ENCODE assay signal across 18 cellular contexts in genomic region chr21:31545036-31545435, GRCh38.
A peak's percentile ranks its signal among the peaks of the same experiment; 100 is the strongest.
DNase-seq lines count a peak whose midpoint lies in the region; ATAC-seq and TF ChIP-seq lines count a peak whose summit lies in the region.
"Had no signal": no experiment of that assay in that cellular context is flagged by ENCODE, and none has a peak within 500 bp of the region (broad histone marks: within the 10 kb centered on the region; RNA-seq: fewer than 3 reads in every experiment).

No MANE protein-coding gene starts in this region.

- H2BK120ac ChIP-seq in trophoblast cell (ENCODE audit: insufficient read depth, low read length, poor library complexity) = no peak overlapping the region

- no peak for TF ChIP-seq RAD21 in SK-N-SH (IDR thresholded peaks at IDR 0.05; ENCODE audit: low read length)

- intact Hi-C loops in activated naive CD4-positive, alpha-beta T cell treated with anti-CD3 and anti-CD28 coated beads for 36 hours (cut with micrococcal nuclease) = no loop called here
- intact Hi-C loops in right cardiac atrium (cut with DNase I) = no loop called here

- no peaks in the 10 kb centered on the region for H3K9me3 Mint-ChIP-seq in activated naive CD4-positive, alpha-beta T cell treated with anti-CD3 and anti-CD28 coated beads for 36 hours
- H3K9me3 Mint-ChIP-seq: CD14-positive monocyte had no signal

- H3K27ac ChIP-seq in SK-N-SH (ENCODE audit: low read depth in 2 of 2, low read length in 1 of 2) (no peak overlapping the region), trophoblast cell (ENCODE audit: low read depth, low read length) (no peak overlapping the region), right cardiac atrium (ENCODE audit: low read length) (no peak overlapping the region)
- H3K27ac ChIP-seq: 22Rv1, A549, BLaER1 had no signal

- H2AK5ac ChIP-seq in trophoblast cell (ENCODE audit: low read length) = no peak overlapping the region

- H4K91ac ChIP-seq in trophoblast cell (ENCODE audit: low read depth, low read length) = no peak overlapping the region

- H4K20me1 ChIP-seq in SK-N-SH (ENCODE audit: insufficient read depth) = no peaks in the 10 kb centered on the region

- no peak overlapping the region for H3K4me2 ChIP-seq in SK-N-SH
- no peak overlapping the region for H3K4me2 ChIP-seq in trophoblast cell (ENCODE audit: low read length)
- H3K4me2 ChIP-seq: A549, BLaER1 had no signal

- H2BK12ac ChIP-seq in trophoblast cell (ENCODE audit: low read length) = no peak overlapping the region

- H2BK5ac ChIP-seq in trophoblast cell (ENCODE audit: low read depth, low read length, poor library complexity) = no peak overlapping the region

- H3K27me3 ChIP-seq in SK-N-SH (ENCODE audit: insufficient read depth) = no peaks in the 10 kb centered on the region
- no peaks in the 10 kb centered on the region for H3K27me3 ChIP-seq in trophoblast cell (ENCODE audit: insufficient read depth, low read length)
- H3K27me3 ChIP-seq in right cardiac atrium (ENCODE audit: control insufficient read depth, insufficient read depth) = no peaks in the 10 kb centered on the region
- H3K27me3 ChIP-seq: BLaER1 had no signal

- H3K4me3 Mint-ChIP-seq in activated naive CD4-positive, alpha-beta T cell treated with anti-CD3 and anti-CD28 coated beads for 36 hours = no peak overlapping the region
- H3K4me3 Mint-ChIP-seq: CD14-positive monocyte; CD4-positive, alpha-beta memory T cell had no signal

- H3K14ac ChIP-seq in trophoblast cell (ENCODE audit: low read length) = no peak overlapping the region

- no peaks in the 10 kb centered on the region for H3K9me2 ChIP-seq in SK-N-SH

- H3K9ac ChIP-seq in SK-N-SH (no peak overlapping the region), trophoblast cell (ENCODE audit: low read length) (no peak overlapping the region)
- H3K9ac ChIP-seq: BLaER1 had no signal

- H3K4me1 ChIP-seq in SK-N-SH (ENCODE audit: control insufficient read depth in 1 of 2, insufficient read depth in 2 of 2, low read depth in 1 of 2, low read length in 1 of 2) (peaks cover 0 to 2% of the 10 kb centered on the region in 2 experiments; a peak in 1 of 4 replicates), trophoblast cell (ENCODE audit: control insufficient read depth in 1 of 2, insufficient read depth in 2 of 2, low read length in 2 of 2) (peaks cover 0 to 3% of the 10 kb centered on the region in 2 experiments), right cardiac atrium (ENCODE audit: control insufficient read depth, insufficient read depth, low read length) (no peaks in the 10 kb centered on the region)
- H3K4me1 ChIP-seq: A549, BLaER1 had no signal

- H3K79me2 ChIP-seq in SK-N-SH (ENCODE audit: insufficient read depth) (no peaks in the 10 kb centered on the region), trophoblast cell (ENCODE audit: control insufficient read depth, insufficient read depth, low read length, poor library complexity) (no peaks in the 10 kb centered on the region)

- TF ChIP-seq CTCF in SK-N-SH (IDR thresholded peaks at IDR 0.05) = no peak

- H3K4me1 Mint-ChIP-seq in activated naive CD4-positive, alpha-beta T cell treated with anti-CD3 and anti-CD28 coated beads for 36 hours (ENCODE audit: low read depth) = peaks cover 5% of the 10 kb centered on the region
- H3K4me1 Mint-ChIP-seq: CD14-positive monocyte; CD4-positive, alpha-beta memory T cell had no signal

- no peak overlapping the region for H3K18ac ChIP-seq in trophoblast cell (ENCODE audit: low read length)

- CTCF ChIA-PET in SK-N-SH (lab: Yijun Ruan, JAX) = interaction anchor here (1.1 to 1.5 kb wide), 2 partner anchors 12 to 197 kb away, joined by 3 to 4 read pairs; no protein-coding TSS in a partner anchor
- CTCF ChIA-PET in activated naive CD4-positive, alpha-beta T cell treated with anti-CD3 and anti-CD28 coated beads for 36 hours (lab: Charles Lee) = interaction anchor here (0.6 to 1.1 kb wide), 5 partner anchors 37 to 65 kb away, joined by 3 to 8 read pairs (median 3); no protein-coding TSS in a partner anchor

- H3K23ac ChIP-seq in trophoblast cell (ENCODE audit: low read length) = no peak overlapping the region

- no peak overlapping the region for H3K4ac ChIP-seq in trophoblast cell (ENCODE audit: low read depth, low read length)

- H3K4me3 ChIP-seq in SK-N-SH (ENCODE audit: low read depth in 2 of 2, low read length in 1 of 2) = no peak overlapping the region
- no peak overlapping the region for H3K4me3 ChIP-seq in trophoblast cell (ENCODE audit: low read depth, low read length)
- H3K4me3 ChIP-seq in right cardiac atrium (ENCODE audit: low read length) = no peak overlapping the region
- H3K4me3 ChIP-seq: A549, BLaER1, HAP-1 had no signal

- H3F3A ChIP-seq in SK-N-SH (replicated peaks; ENCODE audit: insufficient read depth) = no peaks in the 10 kb centered on the region

- H3K9me3 ChIP-seq in SK-N-SH (no peaks in the 10 kb centered on the region), trophoblast cell (ENCODE audit: insufficient read depth, low read depth, low read length) (no peaks in the 10 kb centered on the region), right cardiac atrium (ENCODE audit: control insufficient read depth, low read length) (no peaks in the 10 kb centered on the region)
- H3K9me3 ChIP-seq: A549, HAP-1 had no signal

- peaks cover 2% of the 10 kb centered on the region for H3K79me1 ChIP-seq in trophoblast cell (ENCODE audit: low read length)

- no peaks in the 10 kb centered on the region for H3K27me3 Mint-ChIP-seq in activated naive CD4-positive, alpha-beta T cell treated with anti-CD3 and anti-CD28 coated beads for 36 hours (ENCODE audit: low read depth)
- H3K27me3 Mint-ChIP-seq: CD4-positive, alpha-beta memory T cell had no signal

- POLR2A ChIA-PET in SK-N-SH (lab: Yijun Ruan, JAX) = no interaction called here

- no peaks in the 10 kb centered on the region for H3K36me3 Mint-ChIP-seq in activated naive CD4-positive, alpha-beta T cell treated with anti-CD3 and anti-CD28 coated beads for 36 hours (ENCODE audit: low read depth)
- H3K36me3 Mint-ChIP-seq: CD14-positive monocyte; CD4-positive, alpha-beta memory T cell had no signal

- DNase-seq in SK-N-SH (no peak), SK-N-DZ (ENCODE audit: low spot score) (peak; percentile 58), islet precursor cell (peak; percentile 73), trophoblast cell (peak; percentile 92 to 97), AG08395 (ENCODE audit: low spot score) (no peak), right cardiac atrium (no peak)
- DNase-seq in activated naive CD4-positive, alpha-beta T cell treated with anti-CD3 and anti-CD28 coated beads for 36 hours = no peak
- DNase-seq: CD4-positive, alpha-beta memory T cell; DMS153; DMS79; GF-D8; IMR-90 had no signal

- H4K12ac ChIP-seq in trophoblast cell (ENCODE audit: low read depth, low read length) = no peak overlapping the region

- no peaks in the 10 kb centered on the region for H3K36me3 ChIP-seq in SK-N-SH (replicated peaks in 1 of 2; ENCODE audit: control insufficient read depth in 1 of 2, insufficient read depth in 2 of 2, low read length in 1 of 2)
- H3K36me3 ChIP-seq in trophoblast cell (ENCODE audit: control insufficient read depth in 1 of 2, insufficient read depth in 2 of 2, low read length in 2 of 2) = no peaks in the 10 kb centered on the region
- H3K36me3 ChIP-seq: HAP-1 had no signal

- no peak overlapping the region for H2AFZ ChIP-seq in SK-N-SH (ENCODE audit: low read depth)
- no peak overlapping the region for H2AFZ ChIP-seq in trophoblast cell (ENCODE audit: insufficient read depth, low read length, poor library complexity)

- peak in 1 of 2 experiments; percentile 17; a peak in 1 of 4 replicates for TF ChIP-seq EP300 in SK-N-SH (IDR thresholded peaks at IDR 0.05; ENCODE audit: borderline replicate concordance in 1 of 2, low read depth in 1 of 2, low read length in 1 of 2)

- no peak overlapping the region for H3K27ac Mint-ChIP-seq in activated naive CD4-positive, alpha-beta T cell treated with anti-CD3 and anti-CD28 coated beads for 36 hours
- H3K27ac Mint-ChIP-seq: CD14-positive monocyte had no signal

- whole genome bisulfite sequencing in SK-N-SH (ENCODE audit: low lambda C conversion rate) = 38% methylated on average over 1 of the region's 1 CpG
- WGBS in trophoblast cell (ENCODE audit: extremely low coverage, insufficient coverage, insufficient read length) = no CpG with 5 or more reads among the region's 1 CpG
- 84% methylated on average over 1 of the region's 1 CpG for WGBS in right cardiac atrium

- ATAC-seq in SK-N-SH treated with all-trans-retinoic acid at 6 μM for 48 hours (no peak), right cardiac atrium (no peak)
- ATAC-seq: A549 had no signal

- H4K8ac ChIP-seq in trophoblast cell (ENCODE audit: low read depth, low read length) = no peak overlapping the region

TF ChIP-seq in SK-N-SH, 30 proteins besides CTCF, POLR2A, EP300 and RAD21:
- TF ChIP-seq GATA2 (CRISPR knock-in tag; IDR thresholded peaks at IDR 0.05) (peak; percentile 58), YY1 (IDR thresholded peaks at IDR 0.05; ENCODE audit: low read depth) (no peak), MXI1 (IDR thresholded peaks at IDR 0.05; ENCODE audit: low read depth, low read length) (peak; percentile 32; the same call in 1 of the 2 replicates), CHD2 (IDR thresholded peaks at IDR 0.05; ENCODE audit: low read length, partially characterized antibody) (no peak)
- TF ChIP-seq, protein P1, sequence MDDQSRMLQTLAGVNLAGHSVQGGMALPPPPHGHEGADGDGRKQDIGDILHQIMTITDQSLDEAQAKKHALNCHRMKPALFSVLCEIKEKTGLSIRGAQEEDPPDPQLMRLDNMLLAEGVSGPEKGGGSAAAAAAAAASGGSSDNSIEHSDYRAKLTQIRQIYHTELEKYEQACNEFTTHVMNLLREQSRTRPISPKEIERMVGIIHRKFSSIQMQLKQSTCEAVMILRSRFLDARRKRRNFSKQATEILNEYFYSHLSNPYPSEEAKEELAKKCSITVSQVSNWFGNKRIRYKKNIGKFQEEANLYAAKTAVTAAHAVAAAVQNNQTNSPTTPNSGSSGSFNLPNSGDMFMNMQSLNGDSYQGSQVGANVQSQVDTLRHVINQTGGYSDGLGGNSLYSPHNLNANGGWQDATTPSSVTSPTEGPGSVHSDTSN (IDR thresholded peaks at IDR 0.05) = no peak

TF ChIP-seq in SK-N-SH treated with all-trans-retinoic acid at 6 μM for 48 hours, 23 proteins besides CTCF, POLR2A, EP300 and RAD21 (continues in another document):
- TF ChIP-seq, protein P2, sequence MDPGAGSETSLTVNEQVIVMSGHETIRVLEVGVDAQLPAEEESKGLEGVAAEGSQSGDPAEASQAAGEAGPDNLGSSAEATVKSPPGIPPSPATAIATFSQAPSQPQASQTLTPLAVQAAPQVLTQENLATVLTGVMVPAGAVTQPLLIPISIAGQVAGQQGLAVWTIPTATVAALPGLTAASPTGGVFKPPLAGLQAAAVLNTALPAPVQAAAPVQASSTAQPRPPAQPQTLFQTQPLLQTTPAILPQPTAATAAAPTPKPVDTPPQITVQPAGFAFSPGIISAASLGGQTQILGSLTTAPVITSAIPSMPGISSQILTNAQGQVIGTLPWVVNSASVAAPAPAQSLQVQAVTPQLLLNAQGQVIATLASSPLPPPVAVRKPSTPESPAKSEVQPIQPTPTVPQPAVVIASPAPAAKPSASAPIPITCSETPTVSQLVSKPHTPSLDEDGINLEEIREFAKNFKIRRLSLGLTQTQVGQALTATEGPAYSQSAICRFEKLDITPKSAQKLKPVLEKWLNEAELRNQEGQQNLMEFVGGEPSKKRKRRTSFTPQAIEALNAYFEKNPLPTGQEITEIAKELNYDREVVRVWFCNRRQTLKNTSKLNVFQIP (CRISPR knock-in tag; IDR thresholded peaks at IDR 0.05; ENCODE audit: borderline replicate concordance, low read depth) = no peak
- TF ChIP-seq BACH2 (CRISPR knock-in tag; IDR thresholded peaks at IDR 0.05; ENCODE audit: borderline replicate concordance) = no peak

Comparison
In these comparisons a context has a peak if more than half of its experiments do, and no peak if none do; other contexts are left out.
1. DNase-seq: peak in SK-N-DZ (single experiment), islet precursor cell (single experiment) and trophoblast cell (2 of 2); none in SK-N-SH (single experiment), activated naive CD4-positive, alpha-beta T cell treated with anti-CD3 and anti-CD28 coated beads for 36 hours (single experiment), AG08395 (single experiment) and right cardiac atrium (0 of 3).